ENCODE assay signal across 12 cellular contexts in genomic region chr22:21778705-21779363, GRCh38. TPM values are rescaled to one million over a fixed set of nuclear protein-coding genes. Genes with fewer than 3 reads are reported as not detected.
DNase-seq lines count a peak whose midpoint lies in the region; ATAC-seq and TF ChIP-seq lines count a peak whose summit lies in the region.
"Had no signal": no experiment of that assay in that cellular context is flagged by ENCODE, and none has a peak within 500 bp of the region (broad histone marks: within the 10 kb centered on the region; RNA-seq: fewer than 3 reads in every experiment).

No MANE protein-coding gene starts in this region.

- peaks cover 6% of the 10 kb centered on the region; the same call in 1 of the 2 replicates for H4K20me1 ChIP-seq in GM23248 (ENCODE audit: insufficient read depth)
- peaks cover 12% of the 10 kb centered on the region; the same call in 1 of the 2 replicates for H4K20me1 ChIP-seq in SK-N-SH (ENCODE audit: insufficient read depth)

- TF ChIP-seq EP300 in SK-N-SH (IDR thresholded peaks at IDR 0.05; ENCODE audit: borderline replicate concordance in 1 of 2, low read depth in 1 of 2, low read length in 1 of 2): no peak

- no peak for TF ChIP-seq CTCF in SK-N-SH (IDR thresholded peaks at IDR 0.05)
- TF ChIP-seq CTCF in fibroblast of pulmonary artery (IDR thresholded peaks at IDR 0.05; ENCODE audit: low read length, missing control alignments): no peak
- TF ChIP-seq CTCF in progenitor cell of endocrine pancreas (IDR thresholded peaks at IDR 0.05; ENCODE audit: unreplicated experiment): no peak

- no peak overlapping the region for H3K4me3 Mint-ChIP-seq in progenitor cell of endocrine pancreas (ENCODE audit: low read depth)
- H3K4me3 Mint-ChIP-seq: IgD-negative memory B cell had no signal

- H3K9me3 ChIP-seq in GM23248 (ENCODE audit: low read depth): no peaks in the 10 kb centered on the region
- no peaks in the 10 kb centered on the region for H3K9me3 ChIP-seq in SK-N-SH

- POLR2A ChIA-PET in SK-N-SH (lab: Yijun Ruan, JAX): no interaction called here

- peaks cover 22% of the 10 kb centered on the region; the same call in 1 of the 2 replicates for H3F3A ChIP-seq in GM23248 (ENCODE audit: insufficient read depth)
- H3F3A ChIP-seq in SK-N-SH (replicated peaks; ENCODE audit: insufficient read depth): peaks cover 10% of the 10 kb centered on the region

- DNase-seq in GM23248 (peak; percentile 76), SK-N-SH (no peak), fibroblast of pulmonary artery (ENCODE audit: low read depth) (peak; percentile 65), progenitor cell of endocrine pancreas (ENCODE audit: low spot score, unreplicated experiment) (no peak), NCI-H524 (lab: John Stamatoyannopoulos, UW) (no peak), dermis blood vessel endothelial cell (no peak)
- DNase-seq: activated naive CD4-positive, alpha-beta T cell; NCI-H1930; NK-92 treated with Interleukin-12 subunit alpha and Interleukin-12 subunit beta, amount 100 ng/mL, for 24 hours; retina had no signal

- H3K4me1 ChIP-seq in GM23248 (ENCODE audit: insufficient read depth): peaks cover 14% of the 10 kb centered on the region
- no peaks in the 10 kb centered on the region; a peak in 1 of 4 replicates for H3K4me1 ChIP-seq in SK-N-SH (ENCODE audit: control insufficient read depth in 1 of 2, insufficient read depth in 2 of 2, low read depth in 1 of 2, low read length in 1 of 2)

- peaks cover 11% of the 10 kb centered on the region for H3K36me3 Mint-ChIP-seq in progenitor cell of endocrine pancreas (ENCODE audit: insufficient read depth)

- H3K27ac ChIP-seq in GM23248: no peak overlapping the region
- H3K27ac ChIP-seq in SK-N-SH (ENCODE audit: low read depth in 2 of 2, low read length in 1 of 2): peak overlapping the region; percentile 8 to 49; a peak in 2 of 4 replicates

- no peak for ATAC-seq in GM18520 (IDR thresholded peaks at IDR 0.05; ENCODE audit: unreplicated experiment)

- H3K4me2 ChIP-seq in GM23248 (ENCODE audit: unreplicated experiment) (peak overlapping the region; percentile 0), SK-N-SH (no peak overlapping the region)

- CTCF ChIA-PET in SK-N-SH (lab: Yijun Ruan, JAX): no interaction called here

- H3K9me2 ChIP-seq in GM23248 (ENCODE audit: insufficient read depth): no peaks in the 10 kb centered on the region
- H3K9me2 ChIP-seq in SK-N-SH: no peaks in the 10 kb centered on the region

- in situ Hi-C loops in GM23248 (cut with MboI): no loop called here

- 56 to 59% methylated on average over 4 of the region's 4 CpGs for WGBS in GM23248 (ENCODE audit: low coverage in 1 of 2, low lambda C conversion rate in 2 of 2, missing lambda C conversion rate in 2 of 2), 2 experiments
- WGBS in SK-N-SH (ENCODE audit: low lambda C conversion rate): 43% methylated on average over 2 of the region's 4 CpGs

- H2AFZ ChIP-seq in GM23248 (no peak overlapping the region), SK-N-SH (ENCODE audit: low read depth) (no peak overlapping the region)

- H3K9me3 Mint-ChIP-seq in progenitor cell of endocrine pancreas (ENCODE audit: low read depth): no peaks in the 10 kb centered on the region
- H3K9me3 Mint-ChIP-seq: IgD-negative memory B cell had no signal

- peaks cover 16% of the 10 kb centered on the region for H3K79me2 ChIP-seq in GM23248 (ENCODE audit: insufficient read depth)
- peaks cover 10% of the 10 kb centered on the region; the same call in 1 of the 2 replicates for H3K79me2 ChIP-seq in SK-N-SH (ENCODE audit: insufficient read depth)

- H3K9ac ChIP-seq in GM23248 (no peak overlapping the region), SK-N-SH (no peak overlapping the region)

- no peaks in the 10 kb centered on the region; the same call in 1 of the 2 replicates for H3K36me3 ChIP-seq in GM23248 (ENCODE audit: low read depth)
- peaks cover 6 to 24% of the 10 kb centered on the region in 2 experiments for H3K36me3 ChIP-seq in SK-N-SH (replicated peaks in 1 of 2; ENCODE audit: control insufficient read depth in 1 of 2, insufficient read depth in 2 of 2, low read length in 1 of 2)

- no peak for TF ChIP-seq RAD21 in SK-N-SH (IDR thresholded peaks at IDR 0.05; ENCODE audit: low read length)

- H3K27ac Mint-ChIP-seq in progenitor cell of endocrine pancreas: peak overlapping the region; percentile 33

- H3K4me1 Mint-ChIP-seq in progenitor cell of endocrine pancreas (ENCODE audit: low read depth): peaks cover 1% of the 10 kb centered on the region

- H3K27me3 ChIP-seq in GM23248 (replicated peaks; ENCODE audit: insufficient read depth) (no peaks in the 10 kb centered on the region), SK-N-SH (ENCODE audit: insufficient read depth) (no peaks in the 10 kb centered on the region)

- no peak overlapping the region for H3K4me3 ChIP-seq in GM23248
- no peak overlapping the region for H3K4me3 ChIP-seq in SK-N-SH (ENCODE audit: low read depth in 2 of 2, low read length in 1 of 2)
- H3K4me3 ChIP-seq in fibroblast of pulmonary artery (replicated peaks; ENCODE audit: low read depth, low read length): no peak overlapping the region

- no peaks in the 10 kb centered on the region for H3K27me3 Mint-ChIP-seq in progenitor cell of endocrine pancreas
- H3K27me3 Mint-ChIP-seq: IgD-negative memory B cell had no signal

TF ChIP-seq in SK-N-SH, 30 proteins besides CTCF, POLR2A, EP300 and RAD21:
- no peak for TF ChIP-seq TEAD4 (IDR thresholded peaks at IDR 0.05; ENCODE audit: borderline replicate concordance, insufficient read depth)
- no peak for TF ChIP-seq EZH2phosphoT487 (IDR thresholded peaks at IDR 0.05; ENCODE audit: borderline replicate concordance, low read depth)
- TF ChIP-seq REST (IDR thresholded peaks at IDR 0.05; ENCODE audit: low read depth, low read length): no peak
- TF ChIP-seq GABPA (IDR thresholded peaks at IDR 0.05; ENCODE audit: low read depth): no peak
- peak; percentile 51 for TF ChIP-seq TCF12 (IDR thresholded peaks at IDR 0.05)
- TF ChIP-seq YY1 (IDR thresholded peaks at IDR 0.05; ENCODE audit: low read depth): no peak
- TF ChIP-seq SMC3 (IDR thresholded peaks at IDR 0.05; ENCODE audit: low read depth, low read length): no peak
- TF ChIP-seq GATA2 (CRISPR knock-in tag; IDR thresholded peaks at IDR 0.05): no peak
- TF ChIP-seq ZBTB33 (IDR thresholded peaks at IDR 0.05; ENCODE audit: borderline replicate concordance, low read depth): no peak
- TF ChIP-seq JUND (IDR thresholded peaks at IDR 0.05): peak; percentile 27
- no peak for TF ChIP-seq TAF1 (IDR thresholded peaks at IDR 0.05; ENCODE audit: borderline replicate concordance, low read depth, low read length)
- TF ChIP-seq FOSL2 (IDR thresholded peaks at IDR 0.05; ENCODE audit: borderline replicate concordance, low read depth): peak; percentile 77
- no peak for TF ChIP-seq FOXM1 (IDR thresholded peaks at IDR 0.05; ENCODE audit: low read depth)

RNA-seq across cellular contexts. Expression of gene YPEL1, which starts 43.2 kb away (rescaled TPM):
- total RNA-seq in GM23248 (2014; rRNA removed; shearing (Covaris generic)): 0.22 and 0.63 TPM in 2 replicates
- polyA plus RNA-seq in GM23248 (2016; fragmentation: Nextera tagmentation; extraction: Ambion mirVana): 0.47 and 1.1 TPM in 2 replicates
- polyA plus RNA-seq in SK-N-SH (2012; rRNA removed): 2.4 and 2.7 TPM in 2 replicates
- 1.9 and 2.8 TPM in 2 replicates for polyA plus RNA-seq in SK-N-SH (2012; cell fraction: cytosol; rRNA removed)
- polyA plus RNA-seq in SK-N-SH (2012; cell fraction: nucleus; rRNA removed): 4.6 and 5.4 TPM in 2 replicates
- total RNA-seq in progenitor cell of endocrine pancreas: 24.9 and 30.5 TPM in 2 replicates
- total RNA-seq in dermis blood vessel endothelial cell: 5.1 and 7.8 TPM in 2 replicates

Comparison
In these comparisons a context has a peak if more than half of its experiments do, and no peak if none do; other contexts are left out.
1. DNase-seq: peak in GM23248 (single experiment) and fibroblast of pulmonary artery (single experiment); none in SK-N-SH (single experiment), progenitor cell of endocrine pancreas (single experiment), NCI-H524 (0 of 2) and dermis blood vessel endothelial cell (single experiment).